20 cellular contexts compared by ENCODE assay signal in genomic region chr10:12800302-12800701, GRCh38.
DNase-seq lines count a peak whose midpoint lies in the region; FAIRE-seq and TF ChIP-seq lines count a peak whose summit lies in the region.
"Had no signal": no experiment of that assay in that cellular context is flagged by ENCODE, and none has a peak within 500 bp of the region (broad histone marks: within the 10 kb centered on the region; RNA-seq: fewer than 3 reads in every experiment).

No MANE protein-coding gene starts in this region.

- DNase-seq in Caco-2 (no peak), H1 (ENCODE audit: low read depth in 1 of 2, low spot score in 2 of 2) (no peak), neural progenitor cell (ENCODE audit: low spot score) (no peak), SKM-1 treated with dmso at 0.1 percent for 144 hours (lab: John Stamatoyannopoulos, UW; ENCODE audit: unreplicated experiment) (no peak), ureter (ENCODE audit: low spot score) (no peak), NCI-H1417 treated with DMSO at 0.1 percent for 48 hours (lab: John Stamatoyannopoulos, UW) (no peak)
- DNase-seq: activated naive CD4-positive, alpha-beta T cell treated with anti-CD3 and anti-CD28 coated beads, Interleukin-2, amount 50 U/mL, for 16 hours; activated T-cell treated with anti-CD3 and anti-CD28 coated beads, Interleukin-2, amount 50 U/mL, for 4 hours; aorta; foreskin fibroblast; GOT3; Karpas-422; left cardiac atrium; NCI-H748 treated with DMSO at 0.1 percent for 48 hours; retina had no signal

- H4K5ac ChIP-seq in H1 (ENCODE audit: insufficient read length, low read depth, low read length): no peak overlapping the region

- no peak overlapping the region for H4K8ac ChIP-seq in H1 (ENCODE audit: extremely low read depth, insufficient read depth, low read length)

- H3K9me2 ChIP-seq in Loucy (replicated peaks; ENCODE audit: low read depth, low read length): no peaks in the 10 kb centered on the region

- no peak overlapping the region for H2BK12ac ChIP-seq in H1 (ENCODE audit: low read depth, low read length)

- H2AK5ac ChIP-seq in H1 (ENCODE audit: low read depth, low read length): no peak overlapping the region

- H2AFZ ChIP-seq in Loucy (ENCODE audit: low read length): no peak overlapping the region
- H2AFZ ChIP-seq in H1 (ENCODE audit: low read length): no peak overlapping the region
- no peak overlapping the region for H2AFZ ChIP-seq in neural progenitor cell (replicated peaks)

- no peak overlapping the region for H3K56ac ChIP-seq in H1 (replicated peaks; ENCODE audit: insufficient read length, low read depth, low read length)

- no peak overlapping the region for H2BK15ac ChIP-seq in H1 (ENCODE audit: low read length)

- no peak overlapping the region for H3K4me3 ChIP-seq in Caco-2 (ENCODE audit: low read depth, low read length)
- H3K4me3 ChIP-seq in Loucy (ENCODE audit: low read length, poor library complexity, severe bottlenecking): no peak overlapping the region
- no peak overlapping the region for H3K4me3 ChIP-seq in H1 (ENCODE audit: extremely low read depth in 1 of 4, insufficient read depth in 2 of 4, low read depth in 3 of 4, low read length in 4 of 4)
- peak overlapping the region; percentile 31 for H3K4me3 ChIP-seq in neural progenitor cell
- H3K4me3 ChIP-seq: SJSA1 had no signal

- H3K9me3 Mint-ChIP-seq in Caco-2 (ENCODE audit: unreplicated experiment) (peaks cover 10% of the 10 kb centered on the region), neural progenitor cell (no peaks in the 10 kb centered on the region)
- H3K9me3 Mint-ChIP-seq: activated T-cell treated with anti-CD3 and anti-CD28 coated beads, Interleukin-2, amount 50 U/mL, for 4 hours had no signal

- no peaks in the 10 kb centered on the region for H3K79me1 ChIP-seq in H1 (ENCODE audit: low read depth, low read length)

- no peak overlapping the region for H2BK120ac ChIP-seq in H1 (replicated peaks; ENCODE audit: low read depth, low read length)

- H3K27ac Mint-ChIP-seq in Caco-2 (ENCODE audit: unreplicated experiment) (no peak overlapping the region), neural progenitor cell (no peak overlapping the region)

- TF ChIP-seq RAD21 in H1 (IDR thresholded peaks at IDR 0.05 in 1 of 2, conservative IDR thresholded peaks at IDR 0.05 in 1 of 2; ENCODE audit: low read depth in 2 of 2, low read length in 2 of 2): peak; percentile 23 to 48; a peak in 2 of 4 replicates

- no peak overlapping the region for H3K4ac ChIP-seq in H1 (replicated peaks; ENCODE audit: insufficient read length, low read depth, low read length)

- peak; percentile 16 to 38 for TF ChIP-seq CTCF in Caco-2 (IDR thresholded peaks at IDR 0.05; ENCODE audit: insufficient read depth in 1 of 2, low read depth in 1 of 2, low read length in 1 of 2, severe bottlenecking in 1 of 2, unreplicated experiment in 1 of 2)
- TF ChIP-seq CTCF in Loucy (conservative IDR thresholded peaks at IDR 0.05; ENCODE audit: low read length): peak; percentile 38
- peak; percentile 32 to 61 (median 55) for TF ChIP-seq CTCF in H1 (IDR thresholded peaks at IDR 0.05; ENCODE audit: control extremely low read depth in 1 of 3, insufficient read depth in 1 of 3, low read depth in 1 of 3, low read length in 3 of 3)
- TF ChIP-seq CTCF in neural progenitor cell (IDR thresholded peaks at IDR 0.05): peak; percentile 51

- no peak overlapping the region for H2BK5ac ChIP-seq in H1 (ENCODE audit: low read depth, low read length)

- H3K36me3 Mint-ChIP-seq in Caco-2 (ENCODE audit: insufficient read depth, unreplicated experiment): no peaks in the 10 kb centered on the region
- H3K36me3 Mint-ChIP-seq in neural progenitor cell: peaks cover 2% of the 10 kb centered on the region

- H3K9ac ChIP-seq in Loucy (ENCODE audit: low read depth, low read length, poor library complexity, severe bottlenecking): no peak overlapping the region
- no peak overlapping the region for H3K9ac ChIP-seq in H1 (replicated peaks in 1 of 4; ENCODE audit: extremely low read depth in 1 of 4, low read depth in 3 of 4, low read length in 3 of 4)
- H3K9ac ChIP-seq in neural progenitor cell: no peak overlapping the region

- no peak overlapping the region for H3K27ac ChIP-seq in H1 (ENCODE audit: low read depth, low read length)
- no peak overlapping the region for H3K27ac ChIP-seq in neural progenitor cell
- H3K27ac ChIP-seq: SJSA1 had no signal

- intact Hi-C loops in Caco-2 (cut with micrococcal nuclease; ENCODE audit: unreplicated experiment): no loop called here

- no peaks in the 10 kb centered on the region for H3F3A ChIP-seq in Loucy (ENCODE audit: low read depth)
- peaks cover 10% of the 10 kb centered on the region for H3F3A ChIP-seq in neural progenitor cell (ENCODE audit: low read depth)

- H3K9me3 ChIP-seq in Caco-2 (no peaks in the 10 kb centered on the region), Loucy (ENCODE audit: insufficient read depth, low read depth, low read length) (no peaks in the 10 kb centered on the region), H1 (ENCODE audit: insufficient read depth in 2 of 2, low read depth in 1 of 2, low read length in 1 of 2) (no peaks in the 10 kb centered on the region), neural progenitor cell (ENCODE audit: low read depth) (no peaks in the 10 kb centered on the region)
- H3K9me3 ChIP-seq: SJSA1 had no signal

- no peak overlapping the region for H3K14ac ChIP-seq in H1 (ENCODE audit: insufficient read length)

- no peaks in the 10 kb centered on the region for H3K27me3 ChIP-seq in Caco-2 (replicated peaks; ENCODE audit: control insufficient read depth, insufficient read depth, low read length)
- H3K27me3 ChIP-seq in Loucy (ENCODE audit: insufficient read depth, low read length, poor library complexity, severe bottlenecking): no peaks in the 10 kb centered on the region
- H3K27me3 ChIP-seq in H1 (replicated peaks in 1 of 4; ENCODE audit: control insufficient read depth in 3 of 4, extremely low read depth in 1 of 4, insufficient read depth in 3 of 4, low read length in 3 of 4): no peaks in the 10 kb centered on the region
- H3K27me3 ChIP-seq in neural progenitor cell: no peaks in the 10 kb centered on the region
- H3K27me3 ChIP-seq: SJSA1 had no signal

- H3K18ac ChIP-seq in H1 (ENCODE audit: extremely low read depth, low read length): no peak overlapping the region

- no peak overlapping the region for H3K4me3 Mint-ChIP-seq in Caco-2 (ENCODE audit: unreplicated experiment)
- H3K4me3 Mint-ChIP-seq in neural progenitor cell: no peak overlapping the region
- H3K4me3 Mint-ChIP-seq: activated T-cell treated with anti-CD3 and anti-CD28 coated beads, Interleukin-2, amount 50 U/mL, for 4 hours had no signal

- CTCF ChIA-PET in Caco-2 (lab: Charles Lee) (no interaction called here), H1 (lab: Charles Lee; ENCODE audit: partially characterized antibody) (interaction anchor here (0.8 to 2.4 kb wide), 13 partner anchors 9 to 71 kb away, joined by 3 to 14 read pairs (median 3); no protein-coding TSS in a partner anchor)

- no peak overlapping the region for H3K4me2 ChIP-seq in Loucy (ENCODE audit: low read depth, low read length, poor library complexity, severe bottlenecking)
- no peak overlapping the region for H3K4me2 ChIP-seq in H1 (ENCODE audit: insufficient read depth in 1 of 2, low read depth in 2 of 2, low read length in 2 of 2)
- H3K4me2 ChIP-seq in neural progenitor cell: peak overlapping the region; percentile 70

- POLR2A ChIA-PET in Caco-2 (lab: Charles Lee): no interaction called here
- POLR2A ChIA-PET in H1 (lab: Charles Lee; ENCODE audit: partially characterized antibody): no interaction called here

- H3K27me3 Mint-ChIP-seq in Caco-2 (ENCODE audit: insufficient read depth, unreplicated experiment) (peaks cover 3% of the 10 kb centered on the region), neural progenitor cell (ENCODE audit: insufficient read depth, low read depth) (peaks cover 4% of the 10 kb centered on the region)

- H2BK20ac ChIP-seq in H1 (ENCODE audit: low read length): no peak overlapping the region

- WGBS in H1 (ENCODE audit: extremely low coverage in 1 of 2, insufficient coverage in 1 of 2, insufficient read length in 1 of 2, insufficient replicate concordance in 2 of 2, low coverage in 1 of 2, low lambda C conversion rate in 2 of 2, missing lambda C conversion rate in 1 of 2), 2 experiments: 82% methylated on average over 4 of the region's 4 CpGs; no CpG with 5 or more reads in 1 of the 2 experiments

- no peak overlapping the region for H4K91ac ChIP-seq in H1 (replicated peaks; ENCODE audit: insufficient read length, low read length)

- TF ChIP-seq POLR2A in H1 (IDR thresholded peaks at IDR 0.05; ENCODE audit: control extremely low read depth in 1 of 2, low read depth in 2 of 2, low read length in 2 of 2): no peak

- H3K23me2 ChIP-seq in H1 (ENCODE audit: low read depth, low read length): peaks cover 6% of the 10 kb centered on the region

- BruUV-seq in Caco-2 (replicated peaks; lab: Mats Ljungman, UMichigan): no TSS peak

- FAIRE-seq in H1 (lab: Jason Lieb, UNC): peak; percentile 28
- FAIRE-seq: colon, endometrium, HTR-8/SVneo had no signal

- no peak overlapping the region for H3K23ac ChIP-seq in H1 (ENCODE audit: insufficient read length)

- no peaks in the 10 kb centered on the region for H4K20me1 ChIP-seq in Loucy (ENCODE audit: insufficient read depth, low read length, poor library complexity, severe bottlenecking)
- H4K20me1 ChIP-seq in H1 (replicated peaks in 1 of 2; ENCODE audit: control insufficient read depth in 1 of 2, insufficient read depth in 2 of 2, low read length in 2 of 2): no peaks in the 10 kb centered on the region
- H4K20me1 ChIP-seq in neural progenitor cell (ENCODE audit: low read depth): peaks cover 2% of the 10 kb centered on the region

- H3K79me2 ChIP-seq in Loucy (ENCODE audit: insufficient read depth, low read length): no peaks in the 10 kb centered on the region
- no peaks in the 10 kb centered on the region for H3K79me2 ChIP-seq in H1 (ENCODE audit: control insufficient read depth in 1 of 2, insufficient read depth in 2 of 2, low read length in 2 of 2)
- H3K79me2 ChIP-seq in neural progenitor cell (ENCODE audit: low read depth): no peaks in the 10 kb centered on the region

- H3K4me1 ChIP-seq in Caco-2 (no peaks in the 10 kb centered on the region), Loucy (ENCODE audit: insufficient read depth, low read length, poor library complexity, severe bottlenecking) (peaks cover 3% of the 10 kb centered on the region), H1 (replicated peaks in 1 of 4; ENCODE audit: control insufficient read depth in 3 of 4, insufficient read depth in 4 of 4, low read length in 3 of 4) (peaks cover 0 to 11% (median 4%) of the 10 kb centered on the region in 4 experiments; a peak in 3 of 7 replicates), neural progenitor cell (peaks cover 29% of the 10 kb centered on the region)

- H3K36me3 ChIP-seq in Caco-2 (ENCODE audit: control insufficient read depth, insufficient read depth, low read length): no peaks in the 10 kb centered on the region
- no peaks in the 10 kb centered on the region for H3K36me3 ChIP-seq in Loucy (ENCODE audit: insufficient read depth, low read length)
- H3K36me3 ChIP-seq in H1 (ENCODE audit: control insufficient read depth in 2 of 4, insufficient read depth in 4 of 4, low read length in 3 of 4): no peaks in the 10 kb centered on the region
- H3K36me3 ChIP-seq in neural progenitor cell: no peaks in the 10 kb centered on the region
- H3K36me3 ChIP-seq: SJSA1 had no signal

- H3K4me1 Mint-ChIP-seq in Caco-2 (ENCODE audit: low read depth, unreplicated experiment) (no peaks in the 10 kb centered on the region), neural progenitor cell (peaks cover 47% of the 10 kb centered on the region)

- TF ChIP-seq EP300 in H1 (IDR thresholded peaks at IDR 0.05; ENCODE audit: borderline replicate concordance in 1 of 2, low read depth in 2 of 2, low read length in 2 of 2): no peak
